In the genomic region with DNA sequence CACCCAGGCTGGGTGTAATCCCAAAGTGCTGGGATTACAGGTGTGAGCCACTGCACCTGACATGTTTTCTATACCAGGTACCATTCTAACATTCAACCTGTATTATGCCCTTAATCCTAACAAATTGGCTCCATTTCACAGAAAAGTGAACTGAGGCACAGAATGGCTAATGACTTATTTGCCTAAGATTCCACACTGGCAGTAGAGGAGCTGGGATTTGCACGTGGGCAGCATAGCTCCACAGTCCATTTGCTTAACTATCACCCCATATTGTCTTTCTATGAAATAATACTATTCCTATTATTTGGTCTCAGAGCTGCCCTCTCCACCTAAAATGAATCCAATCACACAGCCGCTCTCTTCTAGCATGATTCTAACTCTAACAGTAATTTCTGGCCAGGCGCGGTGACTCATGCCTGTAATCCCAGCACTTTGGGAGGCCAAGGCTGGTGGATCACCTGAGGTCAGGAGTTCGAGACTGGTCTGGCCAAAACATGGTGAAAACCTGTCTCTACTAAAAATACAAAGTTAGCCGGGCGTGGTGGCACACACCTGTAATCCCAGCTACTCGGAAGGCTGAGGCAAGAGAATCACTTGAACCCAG, we compare ENCODE assay signal across 2 cellular contexts.
TF ChIP-seq lines count a peak whose summit lies in the region.

No MANE protein-coding gene starts in this region.

TF ChIP-seq in HepG2, 621 proteins besides CTCF, POLR2A, EP300 and RAD21 (continues in another document):
- no peak for TF ChIP-seq GABPB1 (CRISPR knock-in tag; IDR thresholded peaks at IDR 0.05)
- no peak for TF ChIP-seq CBX2 (IDR thresholded peaks at IDR 0.05; ENCODE audit: low read depth, low read length)
- TF ChIP-seq CBX2 (CRISPR knock-in tag; IDR thresholded peaks at IDR 0.05; ENCODE audit: low read depth): no peak
- peak; percentile 43 for TF ChIP-seq FOSL2 (CRISPR knock-in tag; IDR thresholded peaks at IDR 0.05)
- TF ChIP-seq NBN (conservative IDR thresholded peaks at IDR 0.05): no peak
- no peak for TF ChIP-seq ZBTB2 (CRISPR knock-in tag; IDR thresholded peaks at IDR 0.05; ENCODE audit: low read depth)
- no peak for TF ChIP-seq ZNF616 (CRISPR knock-in tag; IDR thresholded peaks at IDR 0.05; ENCODE audit: low read depth)
- no peak for TF ChIP-seq RXRB (CRISPR knock-in tag; IDR thresholded peaks at IDR 0.05; ENCODE audit: borderline replicate concordance)
- no peak for TF ChIP-seq WIZ (CRISPR knock-in tag; IDR thresholded peaks at IDR 0.05)
- TF ChIP-seq, protein P1, sequence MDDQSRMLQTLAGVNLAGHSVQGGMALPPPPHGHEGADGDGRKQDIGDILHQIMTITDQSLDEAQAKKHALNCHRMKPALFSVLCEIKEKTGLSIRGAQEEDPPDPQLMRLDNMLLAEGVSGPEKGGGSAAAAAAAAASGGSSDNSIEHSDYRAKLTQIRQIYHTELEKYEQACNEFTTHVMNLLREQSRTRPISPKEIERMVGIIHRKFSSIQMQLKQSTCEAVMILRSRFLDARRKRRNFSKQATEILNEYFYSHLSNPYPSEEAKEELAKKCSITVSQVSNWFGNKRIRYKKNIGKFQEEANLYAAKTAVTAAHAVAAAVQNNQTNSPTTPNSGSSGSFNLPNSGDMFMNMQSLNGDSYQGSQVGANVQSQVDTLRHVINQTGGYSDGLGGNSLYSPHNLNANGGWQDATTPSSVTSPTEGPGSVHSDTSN (CRISPR knock-in tag; IDR thresholded peaks at IDR 0.05; ENCODE audit: borderline replicate concordance): no peak
- no peak for TF ChIP-seq MEIS2 (CRISPR knock-in tag; IDR thresholded peaks at IDR 0.05)
- no peak for TF ChIP-seq MAZ (IDR thresholded peaks at IDR 0.05; ENCODE audit: borderline replicate concordance, low read depth, low read length)
- no peak for TF ChIP-seq MAZ (CRISPR knock-in tag; IDR thresholded peaks at IDR 0.05; ENCODE audit: low read depth)
- no peak for TF ChIP-seq ZNF549 (CRISPR knock-in tag; IDR thresholded peaks at IDR 0.05)
- TF ChIP-seq, protein P2, sequence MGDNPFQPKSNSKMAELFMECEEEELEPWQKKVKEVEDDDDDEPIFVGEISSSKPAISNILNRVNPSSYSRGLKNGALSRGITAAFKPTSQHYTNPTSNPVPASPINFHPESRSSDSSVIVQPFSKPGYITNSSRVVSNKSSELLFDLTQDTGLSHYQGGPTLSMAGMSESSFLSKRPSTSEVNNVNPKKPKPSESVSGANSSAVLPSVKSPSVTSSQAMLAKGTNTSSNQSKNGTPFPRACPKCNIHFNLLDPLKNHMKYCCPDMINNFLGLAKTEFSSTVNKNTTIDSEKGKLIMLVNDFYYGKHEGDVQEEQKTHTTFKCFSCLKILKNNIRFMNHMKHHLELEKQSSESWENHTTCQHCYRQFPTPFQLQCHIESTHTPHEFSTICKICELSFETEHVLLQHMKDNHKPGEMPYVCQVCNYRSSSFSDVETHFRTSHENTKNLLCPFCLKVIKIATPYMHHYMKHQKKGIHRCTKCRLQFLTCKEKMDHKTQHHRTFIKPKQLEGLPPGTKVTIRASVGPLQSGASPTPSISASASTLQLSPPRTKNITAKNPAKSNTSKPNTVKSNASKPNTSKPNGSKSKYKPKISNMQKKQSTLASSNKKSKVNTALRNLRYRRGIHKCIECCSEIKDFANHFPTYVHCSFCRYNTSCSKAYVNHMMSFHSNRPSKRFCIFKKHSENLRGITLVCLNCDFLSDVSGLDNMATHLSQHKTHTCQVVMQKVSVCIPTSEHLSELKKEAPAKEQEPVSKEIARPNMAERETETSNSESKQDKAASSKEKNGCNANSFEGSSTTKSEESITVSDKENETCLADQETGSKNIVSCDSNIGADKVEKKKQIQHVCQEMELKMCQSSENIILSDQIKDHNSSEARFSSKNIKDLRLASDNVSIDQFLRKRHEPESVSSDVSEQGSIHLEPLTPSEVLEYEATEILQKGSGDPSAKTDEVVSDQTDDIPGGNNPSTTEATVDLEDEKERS (CRISPR knock-in tag; IDR thresholded peaks at IDR 0.05): no peak
- TF ChIP-seq CHCHD3 (CRISPR knock-in tag; IDR thresholded peaks at IDR 0.05): no peak
- no peak for TF ChIP-seq NR1H2 (CRISPR knock-in tag; IDR thresholded peaks at IDR 0.05; ENCODE audit: borderline replicate concordance, low read depth)
- TF ChIP-seq, protein P3, sequence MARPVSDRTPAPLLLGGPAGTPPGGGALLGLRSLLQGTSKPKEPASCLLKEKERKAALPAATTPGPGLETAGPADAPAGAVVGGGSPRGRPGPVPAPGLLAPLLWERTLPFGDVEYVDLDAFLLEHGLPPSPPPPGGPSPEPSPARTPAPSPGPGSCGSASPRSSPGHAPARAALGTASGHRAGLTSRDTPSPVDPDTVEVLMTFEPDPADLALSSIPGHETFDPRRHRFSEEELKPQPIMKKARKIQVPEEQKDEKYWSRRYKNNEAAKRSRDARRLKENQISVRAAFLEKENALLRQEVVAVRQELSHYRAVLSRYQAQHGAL (CRISPR knock-in tag; IDR thresholded peaks at IDR 0.05; ENCODE audit: not compliant biosample characterization): no peak
- TF ChIP-seq ZNF224 (CRISPR knock-in tag; IDR thresholded peaks at IDR 0.05): no peak
- no peak for TF ChIP-seq IKZF1 (IDR thresholded peaks at IDR 0.05)
- TF ChIP-seq ZNF639 (CRISPR knock-in tag; conservative IDR thresholded peaks at IDR 0.05): no peak
- TF ChIP-seq ZMYM3 (CRISPR knock-in tag; IDR thresholded peaks at IDR 0.05): 0 out of 2 replicates have a peak, but pooled peaks have one; percentile 27
- TF ChIP-seq SMC3 (IDR thresholded peaks at IDR 0.05; ENCODE audit: low read length): no peak
- no peak for TF ChIP-seq FOXA3 (CRISPR knock-in tag; IDR thresholded peaks at IDR 0.05)
- no peak for TF ChIP-seq KDM5A (IDR thresholded peaks at IDR 0.05; ENCODE audit: borderline replicate concordance, low read length)
- TF ChIP-seq ZNF33A (CRISPR knock-in tag; IDR thresholded peaks at IDR 0.05; ENCODE audit: borderline replicate concordance): no peak

TF ChIP-seq in HEK293, 187 proteins besides CTCF, POLR2A, EP300 and RAD21:
- TF ChIP-seq SALL2 (tag by site-specific recombination; IDR thresholded peaks at IDR 0.05; ENCODE audit: borderline replicate concordance): no peak
- no peak for TF ChIP-seq ZNF585B (tag by site-specific recombination; IDR thresholded peaks at IDR 0.05)
- no peak for TF ChIP-seq PATZ1 (tag by site-specific recombination; IDR thresholded peaks at IDR 0.05)
- peak; percentile 56; the same call in 1 of the 2 replicates for TF ChIP-seq ZNF623 (tag by site-specific recombination; IDR thresholded peaks at IDR 0.05)
- no peak for TF ChIP-seq ZNF707 (tag by site-specific recombination; IDR thresholded peaks at IDR 0.05)
- TF ChIP-seq ZNF24 (tag by site-specific recombination; IDR thresholded peaks at IDR 0.05): no peak
- TF ChIP-seq FEZF1 (tag by site-specific recombination; IDR thresholded peaks at IDR 0.05): no peak
- no peak for TF ChIP-seq ZNF324 (tag by site-specific recombination; IDR thresholded peaks at IDR 0.05)
